Comparison of ENCODE assay signal across 11 cellular contexts in the genomic region with DNA sequence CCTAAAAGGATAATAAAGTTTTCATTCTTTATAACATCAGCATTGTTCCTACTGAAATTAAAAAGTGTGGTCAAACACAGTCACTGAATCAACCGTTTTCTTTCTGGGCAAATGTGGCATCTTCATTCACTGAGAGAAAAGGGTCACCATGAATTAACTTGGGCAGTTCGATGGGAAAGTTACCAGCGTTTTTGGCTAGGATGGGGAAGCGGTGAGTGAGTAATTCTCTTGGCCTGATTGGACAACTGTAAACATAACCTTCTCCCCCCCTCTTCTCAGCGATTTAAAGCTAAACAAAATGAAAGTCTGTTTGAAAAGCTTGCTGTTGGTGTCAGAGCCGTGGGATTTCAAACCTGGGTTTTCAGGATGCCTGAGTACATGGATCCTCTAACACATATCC.
A peak's percentile ranks its signal among the peaks of the same experiment; 100 is the strongest.
DNase-seq lines count a peak whose midpoint lies in the region; ATAC-seq and TF ChIP-seq lines count a peak whose summit lies in the region.
"Had no signal": no experiment of that assay in that cellular context is flagged by ENCODE, and none has a peak within 500 bp of the region (broad histone marks: within the 10 kb centered on the region; RNA-seq: fewer than 3 reads in every experiment).

No MANE protein-coding gene starts in this region.

- H3K36me3 ChIP-seq in breast epithelium (peaks cover 5% of the 10 kb centered on the region), mammary epithelial cell (ENCODE audit: insufficient read depth, low read length) (no peaks in the 10 kb centered on the region), brain microvascular endothelial cell (replicated peaks) (peaks cover 12% of the 10 kb centered on the region), uterus (no peaks in the 10 kb centered on the region)

- CTCF ChIA-PET in mammary epithelial cell (lab: Charles Lee; ENCODE audit: low non-redundant PET): no interaction called here

- TF ChIP-seq CTCF in breast epithelium (IDR thresholded peaks at IDR 0.05): no peak
- no peak for TF ChIP-seq CTCF in mammary epithelial cell (conservative IDR thresholded peaks at IDR 0.05 in 1 of 2, IDR thresholded peaks at IDR 0.05 in 1 of 2; ENCODE audit: extremely low read depth in 1 of 2, insufficient read depth in 1 of 2, low read depth in 1 of 2, low read length in 2 of 2)
- no peak for TF ChIP-seq CTCF in brain microvascular endothelial cell (IDR thresholded peaks at IDR 0.05; ENCODE audit: low read depth, low read length, missing control alignments)
- no peak for TF ChIP-seq CTCF in uterus (IDR thresholded peaks at IDR 0.05)

- no peak overlapping the region for H2AFZ ChIP-seq in mammary epithelial cell (ENCODE audit: low read depth, low read length)

- no peaks in the 10 kb centered on the region for H3K79me2 ChIP-seq in mammary epithelial cell (ENCODE audit: insufficient read depth, low read length)

- H3K9ac ChIP-seq in mammary epithelial cell (ENCODE audit: insufficient read depth, low read length): no peak overlapping the region

- H3K4me2 ChIP-seq in mammary epithelial cell (ENCODE audit: insufficient read depth, low read depth, low read length): no peak overlapping the region

- dilution Hi-C loops in mammary epithelial cell (cut with HindIII; ENCODE audit: low sequenced_read_pairs): no loop called here

- TF ChIP-seq POLR2A in breast epithelium (IDR thresholded peaks at IDR 0.05) (no peak), uterus (IDR thresholded peaks at IDR 0.05) (no peak)

- H3K4me1 ChIP-seq in breast epithelium (no peaks in the 10 kb centered on the region), mammary epithelial cell (ENCODE audit: insufficient read depth, low read length) (peaks cover 2% of the 10 kb centered on the region), uterus (no peaks in the 10 kb centered on the region)

- ATAC-seq in GM21619 (IDR thresholded peaks at IDR 0.05; ENCODE audit: unreplicated experiment) (no peak), GM19324 (IDR thresholded peaks at IDR 0.05; ENCODE audit: low FRiP score, unreplicated experiment) (no peak)

- in situ Hi-C loops in mammary epithelial cell (cut with MboI; ENCODE audit: low sequenced_read_pairs in 2 of 2): no loop called here
- in situ Hi-C loops in brain microvascular endothelial cell (cut with HindIII; ENCODE audit: low pct_ligation_motif_present, low sequenced_read_pairs): no loop called here

- DNase-seq in breast epithelium (ENCODE audit: low spot score in 2 of 2): no peak
- DNase-seq in mammary epithelial cell: no peak
- peak; percentile 76 for DNase-seq in brain microvascular endothelial cell
- peak; percentile 83 to 84 for DNase-seq in lung microvascular endothelial cell (ENCODE audit: low read depth in 2 of 2)
- DNase-seq in uterus: no peak
- DNase-seq in RPMI8226: no peak
- DNase-seq: kidney, NCI-H510A had no signal

- H4K20me1 ChIP-seq in mammary epithelial cell (ENCODE audit: insufficient read depth, low read length): no peaks in the 10 kb centered on the region

- intact Hi-C loops in breast epithelium (cut with DNase I; ENCODE audit: low total_unique reads) (no loop called here), mammary epithelial cell (cut with micrococcal nuclease) (no loop called here), uterus (cut with DNase I; ENCODE audit: low total_unique reads) (no loop called here)

- H3K27me3 ChIP-seq in breast epithelium (no peaks in the 10 kb centered on the region), mammary epithelial cell (ENCODE audit: insufficient read depth, low read length) (no peaks in the 10 kb centered on the region), brain microvascular endothelial cell (replicated peaks) (no peaks in the 10 kb centered on the region), uterus (no peaks in the 10 kb centered on the region)

- H3K9me3 ChIP-seq in breast epithelium: no peaks in the 10 kb centered on the region
- H3K9me3 ChIP-seq in mammary epithelial cell (replicated peaks; ENCODE audit: insufficient read depth, low read length): no peaks in the 10 kb centered on the region
- H3K9me3 ChIP-seq in uterus: no peaks in the 10 kb centered on the region

- H3K27ac ChIP-seq in breast epithelium: peak overlapping the region; percentile 27 to 40
- no peak overlapping the region for H3K27ac ChIP-seq in mammary epithelial cell (ENCODE audit: insufficient read depth, low read depth, low read length)
- peak overlapping the region; percentile 100 for H3K27ac ChIP-seq in brain microvascular endothelial cell
- H3K27ac ChIP-seq in uterus: peak overlapping the region; percentile 51 to 85
- H3K27ac ChIP-seq: C4-2B had no signal

- 66% methylated on average over 6 of the region's 6 CpGs for WGBS in mammary epithelial cell (ENCODE audit: low coverage, missing lambda C conversion rate)

- BruUV-seq in mammary epithelial cell (replicated peaks; lab: Mats Ljungman, UMichigan): no TSS peak

- H3K4me3 ChIP-seq in breast epithelium (no peak overlapping the region), mammary epithelial cell (replicated peaks in 1 of 3; ENCODE audit: insufficient read depth in 1 of 3, low read depth in 2 of 3, low read length in 3 of 3) (no peak overlapping the region), brain microvascular endothelial cell (ENCODE audit: low read depth, low read length) (peak overlapping the region; percentile 4), uterus (no peak overlapping the region)

Comparison
In these comparisons a context has a peak if more than half of its experiments do, and no peak if none do; other contexts are left out.
1. DNase-seq: peak in brain microvascular endothelial cell (single experiment) and lung microvascular endothelial cell (2 of 2); none in breast epithelium (0 of 2), mammary epithelial cell (single experiment), uterus (0 of 2) and RPMI8226 (single experiment).